1 cellular context compared by ENCODE assay signal in the genomic region with DNA sequence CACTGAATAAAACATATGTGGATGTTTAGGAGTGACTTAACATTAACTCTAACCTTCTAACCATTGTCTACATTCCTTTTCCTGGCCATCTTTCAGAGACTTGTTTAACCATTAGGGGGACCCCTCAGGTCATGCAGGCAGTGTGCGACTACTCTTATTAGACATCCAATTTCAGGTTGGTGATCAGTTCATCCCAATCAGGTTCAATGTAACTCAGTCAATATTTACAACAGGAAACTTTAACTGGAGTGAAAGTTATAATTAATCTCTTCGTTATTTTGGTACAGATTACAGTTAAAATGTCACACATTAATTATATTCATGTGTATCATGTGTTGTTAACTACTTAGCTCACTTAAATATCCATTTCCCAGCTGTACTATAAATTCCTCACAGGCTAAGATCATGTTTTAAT.
TF ChIP-seq lines count a peak whose summit lies in the region.

No MANE protein-coding gene starts in this region.

TF ChIP-seq in K562, 482 proteins besides CTCF, POLR2A, EP300 and RAD21 (continued from another document):
- TF ChIP-seq, protein P1, sequence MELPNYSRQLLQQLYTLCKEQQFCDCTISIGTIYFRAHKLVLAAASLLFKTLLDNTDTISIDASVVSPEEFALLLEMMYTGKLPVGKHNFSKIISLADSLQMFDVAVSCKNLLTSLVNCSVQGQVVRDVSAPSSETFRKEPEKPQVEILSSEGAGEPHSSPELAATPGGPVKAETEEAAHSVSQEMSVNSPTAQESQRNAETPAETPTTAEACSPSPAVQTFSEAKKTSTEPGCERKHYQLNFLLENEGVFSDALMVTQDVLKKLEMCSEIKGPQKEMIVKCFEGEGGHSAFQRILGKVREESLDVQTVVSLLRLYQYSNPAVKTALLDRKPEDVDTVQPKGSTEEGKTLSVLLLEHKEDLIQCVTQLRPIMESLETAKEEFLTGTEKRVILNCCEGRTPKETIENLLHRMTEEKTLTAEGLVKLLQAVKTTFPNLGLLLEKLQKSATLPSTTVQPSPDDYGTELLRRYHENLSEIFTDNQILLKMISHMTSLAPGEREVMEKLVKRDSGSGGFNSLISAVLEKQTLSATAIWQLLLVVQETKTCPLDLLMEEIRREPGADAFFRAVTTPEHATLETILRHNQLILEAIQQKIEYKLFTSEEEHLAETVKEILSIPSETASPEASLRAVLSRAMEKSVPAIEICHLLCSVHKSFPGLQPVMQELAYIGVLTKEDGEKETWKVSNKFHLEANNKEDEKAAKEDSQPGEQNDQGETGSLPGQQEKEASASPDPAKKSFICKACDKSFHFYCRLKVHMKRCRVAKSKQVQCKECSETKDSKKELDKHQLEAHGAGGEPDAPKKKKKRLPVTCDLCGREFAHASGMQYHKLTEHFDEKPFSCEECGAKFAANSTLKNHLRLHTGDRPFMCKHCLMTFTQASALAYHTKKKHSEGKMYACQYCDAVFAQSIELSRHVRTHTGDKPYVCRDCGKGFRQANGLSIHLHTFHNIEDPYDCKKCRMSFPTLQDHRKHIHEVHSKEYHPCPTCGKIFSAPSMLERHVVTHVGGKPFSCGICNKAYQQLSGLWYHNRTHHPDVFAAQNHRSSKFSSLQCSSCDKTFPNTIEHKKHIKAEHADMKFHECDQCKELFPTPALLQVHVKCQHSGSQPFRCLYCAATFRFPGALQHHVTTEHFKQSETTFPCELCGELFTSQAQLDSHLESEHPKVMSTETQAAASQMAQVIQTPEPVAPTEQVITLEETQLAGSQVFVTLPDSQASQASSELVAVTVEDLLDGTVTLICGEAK (IDR thresholded peaks at IDR 0.05), result no peak
- TF ChIP-seq, protein P1 (CRISPR knock-in tag; IDR thresholded peaks at IDR 0.05), result no peak
